In genomic region chr4:82639947-82640346, GRCh38 we compare ENCODE assay signal across 15 cellular contexts.
DNase-seq lines count a peak whose midpoint lies in the region; ATAC-seq and TF ChIP-seq lines count a peak whose summit lies in the region.
"Had no signal": no experiment of that assay in that cellular context is flagged by ENCODE, and none has a peak within 500 bp of the region (broad histone marks: within the 10 kb centered on the region; RNA-seq: fewer than 3 reads in every experiment).

No MANE protein-coding gene starts in this region.

- no peak overlapping the region for H4K5ac ChIP-seq in IMR-90 (ENCODE audit: low read depth, low read length)

- whole genome bisulfite sequencing in IMR-90 (ENCODE audit: extremely low coverage in 2 of 2, insufficient read length in 1 of 2), 2 experiments, result 49% methylated on average over 3 of the region's 8 CpGs; no CpG with 5 or more reads in 1 of the 2 experiments

- no peak for TF ChIP-seq RAD21 in IMR-90 (IDR thresholded peaks at IDR 0.05; ENCODE audit: low read length)

- H3K18ac ChIP-seq in IMR-90 (ENCODE audit: low read depth, low read length), result no peak overlapping the region

- no peak overlapping the region for H4K91ac ChIP-seq in IMR-90 (ENCODE audit: insufficient read depth, low read depth, low read length)

- H2AK5ac ChIP-seq in IMR-90 (ENCODE audit: low read depth, low read length), result no peak overlapping the region

- no peak overlapping the region for H3K27ac ChIP-seq in IMR-90 (ENCODE audit: insufficient read depth, low read length)
- H3K27ac ChIP-seq in layer of hippocampus (ENCODE audit: low read depth, low read length), result peak overlapping the region; percentile 8
- H3K27ac ChIP-seq: C4-2B, PC-9 had no signal

- no peak overlapping the region for H2AK9ac ChIP-seq in IMR-90 (replicated peaks; ENCODE audit: low read depth, low read length, poor library complexity)

- no peak overlapping the region for H3K4me3 Mint-ChIP-seq in dendritic cell treated with granulocyte-macrophage colony-stimulating factor and Interleukin-4, amounts not matched to agents 40 ng/mL and 50 ng/mL, for 4 days
- no peak overlapping the region for H3K4me3 Mint-ChIP-seq in activated T-helper 17 cell treated with anti-CD3 and anti-CD28 coated beads, Interleukin-2, amount 50 U/mL, for 72 hours
- H3K4me3 Mint-ChIP-seq in activated CD4-positive, alpha-beta memory T cell treated with anti-CD3 and anti-CD28 coated beads for 36 hours, result no peak overlapping the region

- H3K9ac ChIP-seq in IMR-90 (ENCODE audit: low read depth, low read length), result no peak overlapping the region

- in situ Hi-C loops in IMR-90 (cut with MboI; ENCODE audit: low sequenced_read_pairs), result no loop called here

- H3K9me1 ChIP-seq in IMR-90 (ENCODE audit: insufficient read depth, low read length), result no peaks in the 10 kb centered on the region; the same call in 1 of the 2 replicates

- H3K4ac ChIP-seq in IMR-90 (ENCODE audit: low read depth, low read length), result no peak overlapping the region

- no peaks in the 10 kb centered on the region for H3K27me3 ChIP-seq in IMR-90 (ENCODE audit: control insufficient read depth, insufficient read depth, low read length)
- no peaks in the 10 kb centered on the region for H3K27me3 ChIP-seq in layer of hippocampus (ENCODE audit: control insufficient read depth, insufficient read depth, low read length)

- H3K14ac ChIP-seq in IMR-90 (replicated peaks; ENCODE audit: low read depth, low read length), result no peak overlapping the region

- no peak overlapping the region for H2BK120ac ChIP-seq in IMR-90 (ENCODE audit: low read depth, low read length)

- no peak overlapping the region for H4K8ac ChIP-seq in IMR-90 (ENCODE audit: low read depth in 2 of 2, low read length in 2 of 2)

- peaks cover 5% of the 10 kb centered on the region; the same call in 1 of the 2 replicates for H3K4me1 ChIP-seq in IMR-90 (ENCODE audit: control insufficient read depth, insufficient read depth, low read length)

- no peaks in the 10 kb centered on the region for H3K9me3 ChIP-seq in IMR-90 (ENCODE audit: control insufficient read depth, insufficient read depth, low read length)

- no peak for TF ChIP-seq CTCF in IMR-90 (conservative IDR thresholded peaks at IDR 0.05; ENCODE audit: low read depth, low read length)

- H3K36me3 Mint-ChIP-seq in dendritic cell treated with granulocyte-macrophage colony-stimulating factor and Interleukin-4, amounts not matched to agents 40 ng/mL and 50 ng/mL, for 4 days (ENCODE audit: low read depth), result no peaks in the 10 kb centered on the region
- H3K36me3 Mint-ChIP-seq in activated T-helper 17 cell treated with anti-CD3 and anti-CD28 coated beads, Interleukin-2, amount 50 U/mL, for 72 hours (ENCODE audit: low read depth), result no peaks in the 10 kb centered on the region
- H3K36me3 Mint-ChIP-seq in activated CD4-positive, alpha-beta memory T cell treated with anti-CD3 and anti-CD28 coated beads for 36 hours, result no peaks in the 10 kb centered on the region

- no peaks in the 10 kb centered on the region for H4K20me1 ChIP-seq in IMR-90 (ENCODE audit: insufficient read depth, low read length)

- H3K56ac ChIP-seq in IMR-90 (ENCODE audit: extremely low read depth, insufficient read depth, low read length), result no peak overlapping the region

- H2BK5ac ChIP-seq in IMR-90 (ENCODE audit: low read depth, low read length, poor library complexity, severe bottlenecking), result no peak overlapping the region

- no peak overlapping the region for H2AFZ ChIP-seq in IMR-90 (replicated peaks; ENCODE audit: low read length, poor library complexity)
- H2AFZ ChIP-seq: PC-9 had no signal

- no peaks in the 10 kb centered on the region for H3K79me1 ChIP-seq in IMR-90 (ENCODE audit: low read depth in 1 of 2, low read length in 2 of 2)

- CTCF ChIA-PET in IMR-90 (lab: Yijun Ruan, JAX), result no interaction called here
- CTCF ChIA-PET in activated CD4-positive, alpha-beta memory T cell treated with anti-CD3 and anti-CD28 coated beads for 36 hours (lab: Charles Lee), result no interaction called here

- peaks cover 2% of the 10 kb centered on the region for H3K36me3 ChIP-seq in IMR-90 (ENCODE audit: control insufficient read depth, insufficient read depth, low read length)

- POLR2A ChIA-PET in IMR-90 (lab: Charles Lee; ENCODE audit: unreplicated experiment), result no interaction called here
- POLR2A ChIA-PET in activated CD4-positive, alpha-beta memory T cell treated with anti-CD3 and anti-CD28 coated beads for 36 hours (lab: Charles Lee), result no interaction called here

- BruUV-seq in IMR-90 (replicated peaks; lab: Mats Ljungman, UMichigan), result no TSS peak

- dilution Hi-C loops in IMR-90 (cut with HindIII; ENCODE audit: low sequenced_read_pairs, unreplicated experiment), result no loop called here

- DNase-seq in IMR-90 (no peak), globus pallidus (ENCODE audit: low spot score) (no peak), SW 1271 (lab: John Stamatoyannopoulos, UW) (no peak)
- no peak for DNase-seq in stimulated activated naive CD8-positive, alpha-beta T cell treated with anti-CD3 and anti-CD28 coated beads, Interleukin-15, Interleukin-2, amounts not matched to agents 100 U/mL and 50 U/mL, for 24 hours
- no peak for DNase-seq in activated CD4-positive, alpha-beta memory T cell treated with anti-CD3 and anti-CD28 coated beads for 36 hours
- DNase-seq: GOT3, NCI-H1436 treated with DMSO at 0.1 percent for 48 hours, NCI-H2029 treated with DMSO at 0.1 percent for 48 hours, NCI-H2171 treated with DMSO at 0.1 percent for 48 hours, NCI-H748 treated with DMSO at 0.1 percent for 48 hours, PC-9 had no signal

- no peak for TF ChIP-seq POLR2A in IMR-90 (IDR thresholded peaks at IDR 0.05; ENCODE audit: low read depth, low read length)

- no peaks in the 10 kb centered on the region for H3K9me3 Mint-ChIP-seq in dendritic cell treated with granulocyte-macrophage colony-stimulating factor and Interleukin-4, amounts not matched to agents 40 ng/mL and 50 ng/mL, for 4 days
- H3K9me3 Mint-ChIP-seq in activated T-helper 17 cell treated with anti-CD3 and anti-CD28 coated beads, Interleukin-2, amount 50 U/mL, for 72 hours, result no peaks in the 10 kb centered on the region
- H3K9me3 Mint-ChIP-seq in activated CD4-positive, alpha-beta memory T cell treated with anti-CD3 and anti-CD28 coated beads for 36 hours, result no peaks in the 10 kb centered on the region

- peak overlapping the region; percentile 51 for H3K27ac Mint-ChIP-seq in dendritic cell treated with granulocyte-macrophage colony-stimulating factor and Interleukin-4, amounts not matched to agents 40 ng/mL and 50 ng/mL, for 4 days
- H3K27ac Mint-ChIP-seq in activated T-helper 17 cell treated with anti-CD3 and anti-CD28 coated beads, Interleukin-2, amount 50 U/mL, for 72 hours, result no peak overlapping the region
- H3K27ac Mint-ChIP-seq in activated CD4-positive, alpha-beta memory T cell treated with anti-CD3 and anti-CD28 coated beads for 36 hours, result no peak overlapping the region

- intact Hi-C loops in IMR-90 (cut with micrococcal nuclease), result no loop called here
- intact Hi-C loops in dendritic cell treated with granulocyte-macrophage colony-stimulating factor and Interleukin-4, amounts not matched to agents 40 ng/mL and 50 ng/mL, for 4 days (cut with micrococcal nuclease), result no loop called here
- intact Hi-C loops in activated CD4-positive, alpha-beta memory T cell treated with anti-CD3 and anti-CD28 coated beads for 36 hours (cut with micrococcal nuclease), result no loop called here

- H3K27me3 Mint-ChIP-seq in dendritic cell treated with granulocyte-macrophage colony-stimulating factor and Interleukin-4, amounts not matched to agents 40 ng/mL and 50 ng/mL, for 4 days, result peaks cover 2% of the 10 kb centered on the region
- peaks cover 9% of the 10 kb centered on the region for H3K27me3 Mint-ChIP-seq in activated T-helper 17 cell treated with anti-CD3 and anti-CD28 coated beads, Interleukin-2, amount 50 U/mL, for 72 hours
- peaks cover 1% of the 10 kb centered on the region for H3K27me3 Mint-ChIP-seq in activated CD4-positive, alpha-beta memory T cell treated with anti-CD3 and anti-CD28 coated beads for 36 hours

- H3K4me3 ChIP-seq in IMR-90 (ENCODE audit: insufficient read depth, low read depth, low read length), result no peak overlapping the region
- H3K4me3 ChIP-seq: PC-9 had no signal

- H3K4me2 ChIP-seq in IMR-90 (ENCODE audit: low read depth, low read length), result no peak overlapping the region
- H3K4me2 ChIP-seq: PC-9 had no signal

- H2BK20ac ChIP-seq in IMR-90 (ENCODE audit: low read depth, low read length), result no peak overlapping the region

- no peak overlapping the region for H2BK15ac ChIP-seq in IMR-90 (ENCODE audit: low read depth, low read length)

- no peak overlapping the region for H3K23ac ChIP-seq in IMR-90 (ENCODE audit: low read depth, low read length)

- peaks cover 33% of the 10 kb centered on the region for H3K4me1 Mint-ChIP-seq in dendritic cell treated with granulocyte-macrophage colony-stimulating factor and Interleukin-4, amounts not matched to agents 40 ng/mL and 50 ng/mL, for 4 days (ENCODE audit: low read depth)
- no peaks in the 10 kb centered on the region for H3K4me1 Mint-ChIP-seq in activated T-helper 17 cell treated with anti-CD3 and anti-CD28 coated beads, Interleukin-2, amount 50 U/mL, for 72 hours
- no peaks in the 10 kb centered on the region for H3K4me1 Mint-ChIP-seq in activated CD4-positive, alpha-beta memory T cell treated with anti-CD3 and anti-CD28 coated beads for 36 hours (ENCODE audit: low read depth)

- peak; percentile 42 for ATAC-seq in IMR-90 (ENCODE audit: low read depth)
- peak; percentile 19 for ATAC-seq in stimulated activated naive CD8-positive, alpha-beta T cell treated with anti-CD3 and anti-CD28 coated beads, Interleukin-15, Interleukin-2, amounts not matched to agents 100 U/mL and 50 U/mL, for 24 hours
- no peak for ATAC-seq in activated T-helper 17 cell treated with anti-CD3 and anti-CD28 coated beads, Interleukin-2, amount 50 U/mL, for 72 hours (replicated peaks)

TF ChIP-seq in IMR-90, 13 proteins besides CTCF, POLR2A, EP300 and RAD21 (continues in another document):
- no peak for TF ChIP-seq RFX5 (IDR thresholded peaks at IDR 0.05; ENCODE audit: low read depth, low read length)
- TF ChIP-seq NFE2L2 (IDR thresholded peaks at IDR 0.05; ENCODE audit: low read depth, low read length), result no peak
- no peak for TF ChIP-seq USF2 (IDR thresholded peaks at IDR 0.05; ENCODE audit: low read depth, low read length)
- no peak for TF ChIP-seq FOS (IDR thresholded peaks at IDR 0.05; ENCODE audit: low read depth, low read length)
- no peak for TF ChIP-seq BHLHE40 (IDR thresholded peaks at IDR 0.05; ENCODE audit: low read depth, low read length)
- TF ChIP-seq CHD1 (IDR thresholded peaks at IDR 0.05; ENCODE audit: low read depth, low read length), result no peak
- TF ChIP-seq SMC3 (IDR thresholded peaks at IDR 0.05; ENCODE audit: low read depth, low read length), result no peak
- TF ChIP-seq MXI1 (IDR thresholded peaks at IDR 0.05; ENCODE audit: borderline replicate concordance, low read depth, low read length), result no peak
